In the genomic region with DNA sequence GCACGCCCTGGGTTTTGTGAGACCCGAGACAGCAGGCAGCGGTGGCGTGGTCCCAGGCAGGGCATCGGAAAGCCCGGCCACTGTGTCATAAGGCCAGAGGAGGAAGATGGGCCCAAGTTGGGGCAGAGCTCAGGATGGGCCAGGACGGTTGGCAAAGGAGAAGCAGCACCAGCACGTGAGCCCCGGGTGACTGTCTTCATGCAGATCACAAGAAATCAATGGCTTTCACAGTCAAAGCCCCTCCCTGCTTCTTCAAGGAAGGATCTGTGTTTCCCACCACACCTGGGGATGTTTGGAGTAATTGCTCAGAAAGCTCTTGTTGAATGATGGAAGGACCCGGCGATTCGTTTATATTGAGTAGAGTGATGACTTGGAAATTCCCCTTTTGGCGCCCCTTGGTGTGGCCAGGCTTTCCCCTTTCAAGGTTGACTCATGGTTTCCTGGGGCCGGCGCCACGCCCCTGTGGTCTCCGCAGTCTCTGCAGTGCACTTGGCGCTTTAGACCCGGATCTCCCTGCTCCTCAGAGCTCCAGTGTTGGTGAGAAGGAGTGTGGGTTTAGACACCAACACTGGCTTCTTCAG, we compare ENCODE assay signal across 9 cellular contexts. TPM values are rescaled to one million over a fixed set of nuclear protein-coding genes. Genes with fewer than 3 reads are reported as not detected.
DNase-seq lines count a peak whose midpoint lies in the region; ATAC-seq and TF ChIP-seq lines count a peak whose summit lies in the region.
"Had no signal": no experiment of that assay in that cellular context is flagged by ENCODE, and none has a peak within 500 bp of the region (broad histone marks: within the 10 kb centered on the region; RNA-seq: fewer than 3 reads in every experiment).

No MANE protein-coding gene starts in this region.

- no peaks in the 10 kb centered on the region for H3K36me3 Mint-ChIP-seq in progenitor cell of endocrine pancreas (ENCODE audit: insufficient read depth)

- DNase-seq in T-helper 1 cell: peak; percentile 13 to 83 (median 38)
- peak; percentile 12 for DNase-seq in activated naive CD8-positive, alpha-beta T cell treated with anti-CD3 and anti-CD28 coated beads, Interleukin-2, amount 50 U/mL, for 16 hours (ENCODE audit: low read depth, low spot score)
- DNase-seq in stimulated activated CD4-positive, alpha-beta T cell treated with anti-CD3 and anti-CD28 coated beads, Interleukin-4, amount 100 ng/mL, for 4 hours: peak; percentile 46 to 55
- DNase-seq in NCI-H128 (lab: John Stamatoyannopoulos, UW; ENCODE audit: unreplicated experiment): no peak
- no peak for DNase-seq in HEK293T (ENCODE audit: extremely low spot score)
- DNase-seq in progenitor cell of endocrine pancreas (ENCODE audit: low spot score, unreplicated experiment): no peak

- ATAC-seq in GM18858 (IDR thresholded peaks at IDR 0.05; ENCODE audit: unreplicated experiment) (peak; percentile 77), HG02885 (IDR thresholded peaks at IDR 0.05; ENCODE audit: poor library complexity, unreplicated experiment) (peak; percentile 93)

- no peak overlapping the region for H3K4me3 Mint-ChIP-seq in progenitor cell of endocrine pancreas (ENCODE audit: low read depth)
- H3K4me3 Mint-ChIP-seq: nephron had no signal

- H3K9me3 Mint-ChIP-seq in progenitor cell of endocrine pancreas (ENCODE audit: low read depth): no peaks in the 10 kb centered on the region
- H3K9me3 Mint-ChIP-seq: nephron had no signal

- H3K4me1 Mint-ChIP-seq in progenitor cell of endocrine pancreas (ENCODE audit: low read depth): no peaks in the 10 kb centered on the region

- CTCF ChIA-PET in HEK293T (lab: Yijun Ruan, JAX): no interaction called here

- POLR2A ChIA-PET in HEK293T (lab: Yijun Ruan, JAX): no interaction called here

- no peak overlapping the region for H3K27ac Mint-ChIP-seq in progenitor cell of endocrine pancreas
- H3K27ac Mint-ChIP-seq: nephron had no signal

- H3K27me3 Mint-ChIP-seq in progenitor cell of endocrine pancreas: no peaks in the 10 kb centered on the region

- TF ChIP-seq CTCF in progenitor cell of endocrine pancreas (IDR thresholded peaks at IDR 0.05; ENCODE audit: unreplicated experiment): no peak

TF ChIP-seq in HEK293T, 16 proteins besides CTCF, POLR2A, EP300 and RAD21:
- TF ChIP-seq TARDBP (IDR thresholded peaks at IDR 0.05) (no peak), FOXM1 (IDR thresholded peaks at IDR 0.05; ENCODE audit: borderline replicate concordance) (no peak), ZNF384 (IDR thresholded peaks at IDR 0.05) (no peak), SP1 (IDR thresholded peaks at IDR 0.05) (no peak), CTBP1 (IDR thresholded peaks at IDR 0.05; ENCODE audit: borderline replicate concordance) (no peak), ARNT (IDR thresholded peaks at IDR 0.05) (no peak), ELF4 (IDR thresholded peaks at IDR 0.05) (no peak), L3MBTL2 (conservative IDR thresholded peaks at IDR 0.05) (no peak), SUZ12 (IDR thresholded peaks at IDR 0.05) (no peak), NFRKB (IDR thresholded peaks at IDR 0.05) (no peak), HDGF (IDR thresholded peaks at IDR 0.05; ENCODE audit: borderline replicate concordance) (no peak), FOXK2 (IDR thresholded peaks at IDR 0.05) (no peak), LEF1 (IDR thresholded peaks at IDR 0.05; ENCODE audit: borderline replicate concordance) (no peak), FOXA1 (IDR thresholded peaks at IDR 0.05) (no peak), BHLHE40 (IDR thresholded peaks at IDR 0.05; ENCODE audit: borderline replicate concordance) (no peak)
- TF ChIP-seq, protein P1, sequence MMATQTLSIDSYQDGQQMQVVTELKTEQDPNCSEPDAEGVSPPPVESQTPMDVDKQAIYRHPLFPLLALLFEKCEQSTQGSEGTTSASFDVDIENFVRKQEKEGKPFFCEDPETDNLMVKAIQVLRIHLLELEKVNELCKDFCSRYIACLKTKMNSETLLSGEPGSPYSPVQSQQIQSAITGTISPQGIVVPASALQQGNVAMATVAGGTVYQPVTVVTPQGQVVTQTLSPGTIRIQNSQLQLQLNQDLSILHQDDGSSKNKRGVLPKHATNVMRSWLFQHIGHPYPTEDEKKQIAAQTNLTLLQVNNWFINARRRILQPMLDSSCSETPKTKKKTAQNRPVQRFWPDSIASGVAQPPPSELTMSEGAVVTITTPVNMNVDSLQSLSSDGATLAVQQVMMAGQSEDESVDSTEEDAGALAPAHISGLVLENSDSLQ (IDR thresholded peaks at IDR 0.05): no peak

RNA-seq across cellular contexts. Expression of a gene that starts 52.1 kb away (rescaled TPM):
- total RNA-seq in progenitor cell of endocrine pancreas: 0.17 TPM in 1 of 2 replicates, not detected in the other

Comparison
In these comparisons a context has a peak if more than half of its experiments do, and no peak if none do; other contexts are left out.
1. DNase-seq: peak in T-helper 1 cell (5 of 5), activated naive CD8-positive, alpha-beta T cell treated with anti-CD3 and anti-CD28 coated beads, Interleukin-2, amount 50 U/mL, for 16 hours (single experiment) and stimulated activated CD4-positive, alpha-beta T cell treated with anti-CD3 and anti-CD28 coated beads, Interleukin-4, amount 100 ng/mL, for 4 hours (2 of 2); none in NCI-H128 (single experiment), HEK293T (single experiment) and progenitor cell of endocrine pancreas (single experiment).